Comparison of ENCODE assay signal across 23 cellular contexts in genomic region chrX:390459-390858, GRCh38. TPM values are rescaled to one million over a fixed set of nuclear protein-coding genes. Genes with fewer than 3 reads are reported as not detected.
DNase-seq lines count a peak whose midpoint lies in the region; ATAC-seq, FAIRE-seq and TF ChIP-seq lines count a peak whose summit lies in the region.
"Had no signal": no experiment of that assay in that cellular context is flagged by ENCODE, and none has a peak within 500 bp of the region (broad histone marks: within the 10 kb centered on the region; RNA-seq: fewer than 3 reads in every experiment).

No MANE protein-coding gene starts in this region.

- H2AFZ ChIP-seq in K562 (ENCODE audit: low read depth, low read length) (no peak overlapping the region), neural cell (ENCODE audit: low read depth, low read length) (no peak overlapping the region), neural progenitor cell (replicated peaks) (no peak overlapping the region)

- BruUV-seq in K562 (replicated peaks; lab: Mats Ljungman, UMichigan): no TSS peak

- H3K27ac Mint-ChIP-seq in neural progenitor cell: peak overlapping the region; percentile 29
- H3K27ac Mint-ChIP-seq: B cell; CD4-positive, alpha-beta T cell; CD8-positive, alpha-beta T cell had no signal

- POLR2A ChIA-PET in A549 (lab: Yijun Ruan, JAX): no interaction called here
- POLR2A ChIA-PET in K562 (lab: Yijun Ruan, JAX): no interaction called here

- TF ChIP-seq CTCF in A549 (IDR thresholded peaks at IDR 0.05): no peak
- no peak for TF ChIP-seq CTCF in K562 (IDR thresholded peaks at IDR 0.05 in 2 of 3, conservative IDR thresholded peaks at IDR 0.05 in 1 of 3; ENCODE audit: insufficient read depth in 2 of 3, low read depth in 1 of 3, low read length in 3 of 3)
- TF ChIP-seq CTCF in neural cell (IDR thresholded peaks at IDR 0.05; ENCODE audit: poor library complexity, severe bottlenecking): no peak
- TF ChIP-seq CTCF in neural progenitor cell (IDR thresholded peaks at IDR 0.05): no peak
- no peak for TF ChIP-seq CTCF in breast epithelium (IDR thresholded peaks at IDR 0.05)

- in situ Hi-C loops in K562 (cut with MboI): no loop called here

- intact Hi-C loops in K562 (cut with micrococcal nuclease) (no loop called here), breast epithelium (cut with DNase I; ENCODE audit: low total_unique reads) (no loop called here)

- no peak for TF ChIP-seq RAD21 in A549 (conservative IDR thresholded peaks at IDR 0.05 in 1 of 2, IDR thresholded peaks at IDR 0.05 in 1 of 2)
- TF ChIP-seq RAD21 in K562 (CRISPR knock-in tag; conservative IDR thresholded peaks at IDR 0.05 in 1 of 2, IDR thresholded peaks at IDR 0.05 in 1 of 2): no peak
- TF ChIP-seq RAD21 in neural cell (conservative IDR thresholded peaks at IDR 0.05): no peak

- H3K9me2 ChIP-seq in neural cell (ENCODE audit: insufficient read depth, low read length): no peaks in the 10 kb centered on the region

- peaks cover 11% of the 10 kb centered on the region for H3K27me3 Mint-ChIP-seq in neural progenitor cell (ENCODE audit: insufficient read depth, low read depth)
- H3K27me3 Mint-ChIP-seq: B cell; CD4-positive, alpha-beta T cell had no signal

- H3F3A ChIP-seq in neural cell (ENCODE audit: insufficient read depth, low read length, poor library complexity, severe bottlenecking): no peaks in the 10 kb centered on the region
- peaks cover 9% of the 10 kb centered on the region for H3F3A ChIP-seq in neural progenitor cell (ENCODE audit: low read depth)

- H3K9me3 ChIP-seq in A549 (no peaks in the 10 kb centered on the region), K562 (replicated peaks; ENCODE audit: control insufficient read depth, insufficient read depth, low read depth, low read length) (no peaks in the 10 kb centered on the region), neural cell (ENCODE audit: low read length) (no peaks in the 10 kb centered on the region), neural progenitor cell (ENCODE audit: low read depth) (no peaks in the 10 kb centered on the region), breast epithelium (no peaks in the 10 kb centered on the region)
- H3K9me3 ChIP-seq: BLaER1 treated with 17β-estradiol and CSF1 and Interleukin-3, amounts not matched to agents 10 nM and 100 nM; Caco-2 had no signal

- FAIRE-seq in A549 (lab: Jason Lieb, UNC) (no peak), K562 (lab: Jason Lieb, UNC) (no peak)
- FAIRE-seq: D721Med, G401.6, GM12891, GM19239 had no signal

- H3K27ac ChIP-seq in A549: no peak overlapping the region
- no peak overlapping the region for H3K27ac ChIP-seq in K562 (ENCODE audit: extremely low read depth, low read depth, low read length)
- H3K27ac ChIP-seq in neural cell (ENCODE audit: low read length): peak overlapping the region; percentile 92
- H3K27ac ChIP-seq in neural progenitor cell: no peak overlapping the region
- no peak overlapping the region for H3K27ac ChIP-seq in breast epithelium
- H3K27ac ChIP-seq: 22Rv1; BLaER1 treated with 17β-estradiol and CSF1 and Interleukin-3, amounts not matched to agents 10 nM and 100 nM; C4-2B had no signal

- ATAC-seq in A549 (no peak), K562 (no peak)
- ATAC-seq: CD8-positive, alpha-beta T cell had no signal

- H3K4me2 ChIP-seq in A549 (peak overlapping the region; percentile 30; the same call in 1 of the 3 replicates), K562 (ENCODE audit: insufficient read depth, low read length) (no peak overlapping the region), neural cell (ENCODE audit: low read length) (no peak overlapping the region), neural progenitor cell (no peak overlapping the region)
- H3K4me2 ChIP-seq: BLaER1 treated with 17β-estradiol and CSF1 and Interleukin-3, amounts not matched to agents 10 nM and 100 nM had no signal

- H3K4me3 ChIP-seq in A549 (no peak overlapping the region), K562 (no peak overlapping the region), neural cell (ENCODE audit: low read length) (no peak overlapping the region), neural progenitor cell (no peak overlapping the region), breast epithelium (no peak overlapping the region)
- H3K4me3 ChIP-seq: BLaER1 treated with 17β-estradiol and CSF1 and Interleukin-3, amounts not matched to agents 10 nM and 100 nM had no signal

- H3K9ac ChIP-seq in K562 (ENCODE audit: insufficient read depth in 1 of 2, low read depth in 2 of 2, low read length in 2 of 2): no peak overlapping the region
- no peak overlapping the region for H3K9ac ChIP-seq in neural cell (ENCODE audit: low read length)
- no peak overlapping the region for H3K9ac ChIP-seq in neural progenitor cell
- H3K9ac ChIP-seq: BLaER1 treated with 17β-estradiol and CSF1 and Interleukin-3, amounts not matched to agents 10 nM and 100 nM had no signal

- peaks cover 16% of the 10 kb centered on the region for H3K4me1 Mint-ChIP-seq in neural progenitor cell

- peaks cover 10% of the 10 kb centered on the region; the same call in 1 of the 3 replicates for H3K4me1 ChIP-seq in A549
- peaks cover 0 to 7% of the 10 kb centered on the region in 2 experiments; a peak in 2 of 5 replicates for H3K4me1 ChIP-seq in K562 (replicated peaks in 1 of 2; ENCODE audit: control insufficient read depth in 2 of 2, insufficient read depth in 2 of 2, low read length in 2 of 2)
- H3K4me1 ChIP-seq in neural progenitor cell: no peaks in the 10 kb centered on the region
- no peaks in the 10 kb centered on the region for H3K4me1 ChIP-seq in breast epithelium
- H3K4me1 ChIP-seq: Caco-2 had no signal

- H3K9me3 Mint-ChIP-seq in neural progenitor cell: no peaks in the 10 kb centered on the region
- H3K9me3 Mint-ChIP-seq: CD4-positive, alpha-beta T cell; CD8-positive, alpha-beta T cell had no signal

- CTCF ChIA-PET in A549 (lab: Yijun Ruan, JAX): no interaction called here
- CTCF ChIA-PET in K562 (lab: Yijun Ruan, JAX; ENCODE audit: low intra/inter-chr PET ratio): no interaction called here

- DNase-seq in A549 (ENCODE audit: low read depth in 1 of 2, low spot score in 1 of 2) (no peak), K562 (ENCODE audit: extremely low read depth in 1 of 4, low spot score in 3 of 4) (no peak), neural progenitor cell (ENCODE audit: low spot score) (no peak), kidney tubule cell (ENCODE audit: low spot score) (no peak), AG20443 (ENCODE audit: low spot score) (no peak), breast epithelium (ENCODE audit: low spot score in 2 of 2) (no peak)
- DNase-seq: ACHN; AML-193; Caco-2; Calu3; CD4-positive, alpha-beta T cell; CD8-positive, alpha-beta T cell; DMS79 treated with DMSO at 0.1 percent for 48 hours; GF-D8 had no signal

- no peaks in the 10 kb centered on the region for H3K9me1 ChIP-seq in K562 (ENCODE audit: control insufficient read depth, insufficient read depth, low read length)

- TF ChIP-seq EP300 in A549 (IDR thresholded peaks at IDR 0.05): no peak
- TF ChIP-seq EP300 in K562 (IDR thresholded peaks at IDR 0.05; ENCODE audit: low read length): no peak
- TF ChIP-seq EP300 in neural cell (conservative IDR thresholded peaks at IDR 0.05; ENCODE audit: poor library complexity, severe bottlenecking): no peak

- WGBS in A549 (ENCODE audit: missing lambda C conversion rate): 78% methylated on average over 13 of the region's 13 CpGs
- WGBS in K562 (ENCODE audit: insufficient coverage, low coverage, missing lambda C conversion rate): 73% methylated on average over 9 of the region's 13 CpGs

- no peak overlapping the region for H3K4me3 Mint-ChIP-seq in neural progenitor cell
- H3K4me3 Mint-ChIP-seq: B cell; CD8-positive, alpha-beta T cell had no signal

- TF ChIP-seq POLR2A in A549 (IDR thresholded peaks at IDR 0.05; ENCODE audit: low read length) (no peak), K562 (conservative IDR thresholded peaks at IDR 0.05) (no peak), breast epithelium (IDR thresholded peaks at IDR 0.05) (no peak)

- H3K36me3 Mint-ChIP-seq in neural progenitor cell: no peaks in the 10 kb centered on the region

- H4K20me1 ChIP-seq in K562 (replicated peaks; ENCODE audit: control insufficient read depth, insufficient read depth, low read length): no peaks in the 10 kb centered on the region
- no peaks in the 10 kb centered on the region for H4K20me1 ChIP-seq in neural cell (ENCODE audit: insufficient read depth)
- no peaks in the 10 kb centered on the region for H4K20me1 ChIP-seq in neural progenitor cell (ENCODE audit: low read depth)
- H4K20me1 ChIP-seq: BLaER1 treated with 17β-estradiol and CSF1 and Interleukin-3, amounts not matched to agents 10 nM and 100 nM had no signal

- H3K79me2 ChIP-seq in K562 (ENCODE audit: control insufficient read depth, insufficient read depth, low read length) (peaks cover 6% of the 10 kb centered on the region), neural cell (replicated peaks; ENCODE audit: insufficient read depth, low read length) (peaks cover 5% of the 10 kb centered on the region), neural progenitor cell (ENCODE audit: low read depth) (peaks cover 10% of the 10 kb centered on the region)

- H3K27me3 ChIP-seq in K562 (ENCODE audit: control insufficient read depth in 2 of 2, insufficient read depth in 2 of 2, low read length in 2 of 2) (no peaks in the 10 kb centered on the region), neural cell (ENCODE audit: insufficient read depth, low read depth, low read length) (no peaks in the 10 kb centered on the region), neural progenitor cell (no peaks in the 10 kb centered on the region), breast epithelium (no peaks in the 10 kb centered on the region)
- H3K27me3 ChIP-seq: BLaER1 treated with 17β-estradiol and CSF1 and Interleukin-3, amounts not matched to agents 10 nM and 100 nM had no signal

- H3K36me3 ChIP-seq in K562 (ENCODE audit: control insufficient read depth, insufficient read depth, low read length): no peaks in the 10 kb centered on the region
- H3K36me3 ChIP-seq in neural cell (ENCODE audit: insufficient read depth, low read length): no peaks in the 10 kb centered on the region
- no peaks in the 10 kb centered on the region for H3K36me3 ChIP-seq in neural progenitor cell
- H3K36me3 ChIP-seq in breast epithelium: no peaks in the 10 kb centered on the region
- H3K36me3 ChIP-seq: BLaER1 treated with 17β-estradiol and CSF1 and Interleukin-3, amounts not matched to agents 10 nM and 100 nM had no signal

RNA-seq across cellular contexts. Expression of gene PPP2R3B, which starts 3.8 kb away (rescaled TPM):
- polyA plus RNA-seq in A549 (2011; rRNA removed) (12.6 and 13.1 TPM in 2 replicates), A549 (2017; fragmentation: RNase III; extraction: RNeasy Plus Mini Kit Qiagen cat#74134 plus additional on column Dnase treatment) (24.9 to 29.6 TPM (median 28.8 TPM) in 3 replicates), K562 (2011; rRNA removed) (8.5 and 11.0 TPM in 2 replicates), K562 (2014; fragmentation: Illumina TruSeq; extraction: Trizol) (3.8 and 8.0 TPM in 2 replicates), K562 (2014; fragmentation: Nextera tagmentation; extraction: Ambion mirVana) (under 1 TPM in 1 of 2 experiments, not detected in 1; 0.04 TPM), K562 (2014; rRNA removed) (13.6 and 14.3 TPM in 2 replicates), neural cell (41.7 and 49.3 TPM in 2 replicates)
- 32.9 and 36.6 TPM in 2 replicates for polyA plus RNA-seq in A549 (2012; cell fraction: cytosol; rRNA removed)
- 130 and 153 TPM in 2 replicates for polyA plus RNA-seq in A549 (2012; cell fraction: nucleus; rRNA removed)
- polyA minus RNA-seq in A549 (2011; rRNA and poly(A)+ RNA removed): 35.8 and 47.9 TPM in 2 replicates
- 21.2 and 55.6 TPM in 2 replicates for total RNA-seq in K562 (2011; cell fraction: chromatin; rRNA removed; ENCODE audit: low replicate concordance)
- total RNA-seq in K562 (2011; cell fraction: nucleolus; rRNA removed): 36.2 and 47.1 TPM in 2 replicates
- total RNA-seq in K562 (2011; cell fraction: nucleoplasm; rRNA removed): 22.7 and 27.4 TPM in 2 replicates
- total RNA-seq in K562 (2014; rRNA removed) (14.7 and 16.2 TPM in 2 replicates), K562 (2014; rRNA removed; fragmentation: Illumina TruSeq; extraction: Trizol) (3.3 and 4.4 TPM in 2 replicates), K562 (2015; rRNA removed; fragmentation: Illumina TruSeq; extraction: Trizol) (6.9 and 7.8 TPM in 2 replicates), K562 (2021) (15.4 and 18.2 TPM in 2 replicates), neural progenitor cell (ENCODE audit: low replicate concordance) (30.3 and 81.8 TPM in 2 replicates), breast epithelium (10 to 100 TPM; 10.4 to 23.3 (median 23.1) TPM)
- 6.7 and 10.8 TPM in 2 replicates for polyA plus RNA-seq in K562 (2011; cell fraction: cytosol; rRNA removed)
- 69.9 and 88.7 TPM in 2 replicates for polyA plus RNA-seq in K562 (2011; cell fraction: nucleus; rRNA removed)
- polyA plus RNA-seq in K562 (2012): 9.5 and 25.9 TPM in 2 replicates
- 11.0 and 12.1 TPM in 2 replicates for polyA minus RNA-seq in K562 (2011; rRNA and poly(A)+ RNA removed)
- 16.1 and 39.0 TPM in 2 replicates for polyA minus RNA-seq in K562 (2011; cell fraction: cytosol; rRNA and poly(A)+ RNA removed)
- polyA minus RNA-seq in K562 (2011; cell fraction: nucleus; rRNA and poly(A)+ RNA removed): 20.7 and 22.9 TPM in 2 replicates
- polyA minus RNA-seq in neural cell: 20.5 and 22.5 TPM in 2 replicates

Comparison
In these comparisons a context has a peak if more than half of its experiments do, and no peak if none do; other contexts are left out.
1. Of the 35 proteins assayed by ChIP-seq in both K562 and A549: peak only in K562: none; only in A549: ZFP36; in both: none; in neither: 34.